Comparison of ENCODE assay signal across 8 cellular contexts in the genomic region with DNA sequence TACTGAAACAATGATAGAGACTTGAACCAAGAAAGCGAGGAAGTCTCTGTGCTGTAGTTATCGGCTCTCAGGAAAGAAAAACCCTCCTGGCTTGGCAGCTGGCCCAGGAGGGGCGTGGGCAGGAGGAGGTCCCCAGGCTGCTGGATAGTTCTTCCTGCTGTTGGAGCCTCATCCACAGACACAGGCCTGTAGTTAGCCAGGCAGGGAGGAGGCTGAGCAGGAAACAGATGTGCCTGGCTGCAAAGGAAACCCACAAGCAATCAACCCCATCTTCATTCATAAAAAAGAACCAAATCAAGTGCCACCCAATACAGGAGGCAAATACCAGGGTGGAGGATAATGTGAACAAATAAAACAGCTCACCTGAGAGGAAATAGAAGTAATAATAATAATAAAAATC.
DNase-seq lines count a peak whose midpoint lies in the region; ATAC-seq and TF ChIP-seq lines count a peak whose summit lies in the region.

No MANE protein-coding gene starts in this region.

- TF ChIP-seq CTCF in VCaP (conservative IDR thresholded peaks at IDR 0.05) (no peak), upper lobe of right lung (IDR thresholded peaks at IDR 0.05) (no peak)

- H3K27me3 ChIP-seq in right cardiac atrium (ENCODE audit: control insufficient read depth, insufficient read depth) (no peaks in the 10 kb centered on the region), upper lobe of right lung (no peaks in the 10 kb centered on the region)

- H3K4me3 ChIP-seq in right cardiac atrium (ENCODE audit: low read length) (no peak overlapping the region), upper lobe of right lung (no peak overlapping the region)

- WGBS in right cardiac atrium, result 15% methylated on average over 3 of the region's 3 CpGs

- H3K4me1 ChIP-seq in right cardiac atrium (ENCODE audit: control insufficient read depth, insufficient read depth, low read length) (peaks cover 3% of the 10 kb centered on the region), upper lobe of right lung (peaks cover 16% of the 10 kb centered on the region)

- no peaks in the 10 kb centered on the region for H3K36me3 ChIP-seq in upper lobe of right lung

- ATAC-seq in right cardiac atrium (peak; percentile 95 to 98), upper lobe of right lung (peak; percentile 81), GM18519 (IDR thresholded peaks at IDR 0.05; ENCODE audit: low FRiP score, unreplicated experiment) (no peak), GM18873 (IDR thresholded peaks at IDR 0.05; ENCODE audit: low FRiP score, unreplicated experiment) (no peak)

- peak overlapping the region; percentile 12 for H3K27ac ChIP-seq in VCaP
- H3K27ac ChIP-seq in right cardiac atrium (ENCODE audit: low read length), result no peak overlapping the region
- H3K27ac ChIP-seq in upper lobe of right lung, result peak overlapping the region; percentile 12

- no peaks in the 10 kb centered on the region for H3K9me3 ChIP-seq in right cardiac atrium (ENCODE audit: control insufficient read depth, low read length)
- H3K9me3 ChIP-seq in upper lobe of right lung, result no peaks in the 10 kb centered on the region

- intact Hi-C loops in right cardiac atrium (cut with DNase I) (no loop called here), upper lobe of right lung (cut with DNase I) (no loop called here)

- DNase-seq in DMS153 (lab: John Stamatoyannopoulos, UW) (peak; percentile 95), NCI-H2029 (lab: John Stamatoyannopoulos, UW) (peak; percentile 91), right cardiac atrium (peak; percentile 83 to 91 (median 91)), upper lobe of right lung (peak; percentile 81), cerebellum (ENCODE audit: low spot score) (no peak)

Comparison
In these comparisons a context has a peak if more than half of its experiments do, and no peak if none do; other contexts are left out.
1. ATAC-seq: peak in right cardiac atrium (2 of 2) and upper lobe of right lung (single experiment); none in GM18519 (single experiment) and GM18873 (single experiment).